2 cellular contexts compared by ENCODE assay signal in genomic region chr5:149902177-149902576, GRCh38.
TF ChIP-seq lines count a peak whose summit lies in the region.

No MANE protein-coding gene starts in this region.

TF ChIP-seq in HCT116, 20 proteins besides CTCF, POLR2A, EP300 and RAD21:
- TF ChIP-seq SRF (IDR thresholded peaks at IDR 0.05; ENCODE audit: low read depth) (no peak), ZNF274 (IDR thresholded peaks at IDR 0.05; ENCODE audit: low read depth, low read length) (no peak), ZBTB33 (IDR thresholded peaks at IDR 0.05; ENCODE audit: extremely low read depth, insufficient replicate concordance, low read length) (no peak), EGR1 (IDR thresholded peaks at IDR 0.05; ENCODE audit: low read depth) (no peak), SP1 (IDR thresholded peaks at IDR 0.05; ENCODE audit: low read depth) (no peak)
TF ChIP-seq in HCT116: peak in this region for 0.

TF ChIP-seq in WTC11, 78 proteins besides CTCF, POLR2A, EP300 and RAD21:
- TF ChIP-seq PRDM15 (CRISPR knock-in tag; IDR thresholded peaks at IDR 0.05): no peak
- no peak for TF ChIP-seq JUN (CRISPR knock-in tag; IDR thresholded peaks at IDR 0.05)
- no peak for TF ChIP-seq E2F1 (CRISPR knock-in tag; IDR thresholded peaks at IDR 0.05)
- TF ChIP-seq FOXP1 (CRISPR knock-in tag; IDR thresholded peaks at IDR 0.05; ENCODE audit: borderline replicate concordance): no peak
- no peak for TF ChIP-seq FOXK1 (CRISPR knock-in tag; IDR thresholded peaks at IDR 0.05)
- TF ChIP-seq MAX (CRISPR knock-in tag; IDR thresholded peaks at IDR 0.05): no peak
- TF ChIP-seq ATF2 (CRISPR knock-in tag; IDR thresholded peaks at IDR 0.05; ENCODE audit: borderline replicate concordance, low read depth): no peak
- no peak for TF ChIP-seq ZNF396 (CRISPR knock-in tag; IDR thresholded peaks at IDR 0.05; ENCODE audit: borderline replicate concordance)
- no peak for TF ChIP-seq SP1 (CRISPR knock-in tag; conservative IDR thresholded peaks at IDR 0.05)
- no peak for TF ChIP-seq CREM (CRISPR knock-in tag; IDR thresholded peaks at IDR 0.05)
- TF ChIP-seq SOX15 (CRISPR knock-in tag; IDR thresholded peaks at IDR 0.05): no peak
- no peak for TF ChIP-seq STAT6 (CRISPR knock-in tag; conservative IDR thresholded peaks at IDR 0.05; ENCODE audit: low read depth)
- TF ChIP-seq ZBTB21 (CRISPR knock-in tag; IDR thresholded peaks at IDR 0.05; ENCODE audit: borderline replicate concordance): no peak
- TF ChIP-seq TEAD1 (CRISPR knock-in tag; IDR thresholded peaks at IDR 0.05): no peak
- no peak for TF ChIP-seq RELA (CRISPR knock-in tag; IDR thresholded peaks at IDR 0.05; ENCODE audit: borderline replicate concordance)
- no peak for TF ChIP-seq MYBL2 (CRISPR knock-in tag; IDR thresholded peaks at IDR 0.05)
- no peak for TF ChIP-seq NFYB (CRISPR knock-in tag; conservative IDR thresholded peaks at IDR 0.05; ENCODE audit: low read depth)
